ENCODE assay signal across 8 cellular contexts in the genomic region with DNA sequence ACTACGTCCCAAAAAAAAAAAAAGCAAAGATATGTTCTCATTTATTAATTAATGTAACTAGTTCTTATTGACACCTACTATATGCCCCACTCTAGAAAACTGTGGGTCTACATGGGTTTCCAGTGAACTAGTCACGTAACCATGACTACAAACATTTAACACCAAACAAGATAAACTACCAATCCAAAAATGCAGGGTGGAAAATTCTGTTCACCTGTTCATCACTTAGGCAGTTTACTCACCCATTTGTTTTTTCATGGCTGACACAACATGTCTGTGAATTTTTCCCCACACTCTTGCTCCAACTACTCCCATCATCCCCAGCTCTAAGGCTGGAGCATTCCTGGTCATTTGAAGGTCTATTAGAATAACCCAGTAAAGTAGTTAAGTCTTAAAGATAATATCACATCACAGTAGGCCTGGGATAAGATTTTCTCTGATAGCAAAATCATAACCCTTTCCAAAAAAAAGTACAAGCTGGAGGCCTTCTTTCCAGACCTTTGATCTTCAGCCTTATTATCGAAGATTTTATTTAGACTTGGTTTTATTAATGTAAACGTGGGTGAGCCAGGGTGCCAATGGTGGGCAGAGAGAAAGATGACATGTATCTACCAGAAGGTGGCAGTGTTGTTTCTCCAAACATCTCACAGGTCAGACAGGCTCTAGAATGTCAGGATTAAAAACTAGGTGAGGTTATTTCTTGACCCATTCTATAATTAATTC.
A peak's percentile ranks its signal among the peaks of the same experiment; 100 is the strongest.
DNase-seq lines count a peak whose midpoint lies in the region; ATAC-seq and TF ChIP-seq lines count a peak whose summit lies in the region.

No MANE protein-coding gene starts in this region.

- H3K27me3 ChIP-seq in DOHH2 (ENCODE audit: control insufficient read depth, low read length) (peaks cover 2% of the 10 kb centered on the region), dorsolateral prefrontal cortex (no peaks in the 10 kb centered on the region), lung (ENCODE audit: control insufficient read depth, insufficient read depth) (no peaks in the 10 kb centered on the region), upper lobe of right lung (no peaks in the 10 kb centered on the region)

- H3K4me3 ChIP-seq in DOHH2 (ENCODE audit: low read length), result no peak overlapping the region
- H3K4me3 ChIP-seq in dorsolateral prefrontal cortex, result no peak overlapping the region
- H3K4me3 ChIP-seq in lung, result no peak overlapping the region
- no peak overlapping the region for H3K4me3 ChIP-seq in upper lobe of right lung

- no peaks in the 10 kb centered on the region for H4K20me1 ChIP-seq in DOHH2 (ENCODE audit: control insufficient read depth, insufficient read depth, low read depth, low read length)

- intact Hi-C loops in dorsolateral prefrontal cortex (cut with DNase I), result loop anchor here (2.0 to 5.0 kb wide), 4 partner anchors 60 to 450 kb away; a partner anchor contains a TSS
- intact Hi-C loops in upper lobe of right lung (cut with DNase I), result loop anchor here (5.0 kb wide), 1 partner anchor 315 kb away; no protein-coding TSS in a partner anchor

- H3K4me2 ChIP-seq in DOHH2 (ENCODE audit: low read length), result no peak overlapping the region

- ATAC-seq in GM21367 (IDR thresholded peaks at IDR 0.05; ENCODE audit: unreplicated experiment), result peak; percentile 81
- peak; percentile 79 for ATAC-seq in lung (ENCODE audit: insufficient read depth, low FRiP score)
- ATAC-seq in upper lobe of right lung, result peak; percentile 93

- peaks cover 25% of the 10 kb centered on the region for H3K4me1 ChIP-seq in DOHH2 (ENCODE audit: control insufficient read depth, low read length)
- no peaks in the 10 kb centered on the region for H3K4me1 ChIP-seq in lung (ENCODE audit: control insufficient read depth in 2 of 2, insufficient read depth in 2 of 2, low read length in 2 of 2)
- H3K4me1 ChIP-seq in upper lobe of right lung, result peaks cover 1% of the 10 kb centered on the region

- no peaks in the 10 kb centered on the region for H3F3A ChIP-seq in DOHH2 (ENCODE audit: control insufficient read depth, insufficient read depth)

- 46% methylated on average over 4 of the region's 4 CpGs for WGBS in lung, 2 donors

- no peaks in the 10 kb centered on the region for H3K9me2 ChIP-seq in DOHH2 (replicated peaks; ENCODE audit: control insufficient read depth, low read length)

- no peak overlapping the region for H3K27ac ChIP-seq in DOHH2 (ENCODE audit: low read depth, low read length)
- no peak overlapping the region for H3K27ac ChIP-seq in dorsolateral prefrontal cortex
- no peak overlapping the region for H3K27ac ChIP-seq in lung (ENCODE audit: low read depth in 1 of 2, low read length in 1 of 2)
- H3K27ac ChIP-seq in upper lobe of right lung, result no peak overlapping the region

- H3K9me3 ChIP-seq in DOHH2 (ENCODE audit: control insufficient read depth, insufficient read depth, low read length) (no peaks in the 10 kb centered on the region), lung (ENCODE audit: control insufficient read depth in 2 of 2, insufficient read depth in 1 of 2, low read length in 1 of 2) (no peaks in the 10 kb centered on the region), upper lobe of right lung (no peaks in the 10 kb centered on the region)

- no peaks in the 10 kb centered on the region for H3K79me2 ChIP-seq in DOHH2 (ENCODE audit: control insufficient read depth, low read length)

- peak; percentile 53 for DNase-seq in MV-4-11 (lab: John Stamatoyannopoulos, UW)
- DNase-seq in SK-MEL-5 (ENCODE audit: low read depth, low spot score), result peak; percentile 71
- DNase-seq in dorsolateral prefrontal cortex, result peak in 1 of 10 donors; percentile 27
- DNase-seq in lung (ENCODE audit: low spot score), result no peak
- no peak for DNase-seq in upper lobe of right lung
- no peak for DNase-seq in occipital lobe (lab: John Stamatoyannopoulos, UW)

- in situ Hi-C loops in SK-MEL-5 (cut with HindIII; ENCODE audit: low pct_unique_long_range_greater_than_20kb, low sequenced_read_pairs), result no loop called here

- TF ChIP-seq CTCF in DOHH2 (IDR thresholded peaks at IDR 0.05; ENCODE audit: low read depth, low read length, poor library complexity, severe bottlenecking) (peak; percentile 81), dorsolateral prefrontal cortex (IDR thresholded peaks at IDR 0.05 in 54 of 56, conservative IDR thresholded peaks at IDR 0.05 in 2 of 56; ENCODE audit: low read depth in 1 of 56, partially characterized antibody in 56 of 56) (peak; percentile 78 to 99 (median 88)), lung (IDR thresholded peaks at IDR 0.05; ENCODE audit: control extremely low read depth, extremely low read depth) (peak; percentile 70), upper lobe of right lung (IDR thresholded peaks at IDR 0.05) (peak; percentile 82)

- H3K36me3 ChIP-seq in DOHH2 (ENCODE audit: control insufficient read depth, low read length), result no peaks in the 10 kb centered on the region
- H3K36me3 ChIP-seq in lung (ENCODE audit: control insufficient read depth in 2 of 2, insufficient read depth in 2 of 2, low read length in 2 of 2), result no peaks in the 10 kb centered on the region
- no peaks in the 10 kb centered on the region for H3K36me3 ChIP-seq in upper lobe of right lung

Comparison
In these comparisons a context has a peak if more than half of its experiments do, and no peak if none do; other contexts are left out.
1. DNase-seq: peak in MV-4-11 (single experiment) and SK-MEL-5 (single experiment); none in lung (single experiment), upper lobe of right lung (single experiment) and occipital lobe (single experiment).
2. Peak in every context shown above with its lines, with median percentiles within 50 percentile points of each other: CTCF ChIP-seq and ATAC-seq.